In genomic region chr9:79858509-79858908, GRCh38 we compare ENCODE assay signal across 9 cellular contexts.
DNase-seq lines count a peak whose midpoint lies in the region; ATAC-seq and TF ChIP-seq lines count a peak whose summit lies in the region.
"Had no signal": no experiment of that assay in that cellular context is flagged by ENCODE, and none has a peak within 500 bp of the region (broad histone marks: within the 10 kb centered on the region; RNA-seq: fewer than 3 reads in every experiment).

No MANE protein-coding gene starts in this region.

- no peak overlapping the region for H3K4me2 ChIP-seq in H9 (ENCODE audit: insufficient read depth, insufficient read length, low read length)

- H2BK20ac ChIP-seq in H9 (ENCODE audit: low read depth, low read length, poor library complexity, severe bottlenecking), result no peak overlapping the region

- DNase-seq in Calu3 (peak; percentile 0), HFFc6 (no peak), RWPE2 (ENCODE audit: low spot score) (no peak), kidney tubule cell (ENCODE audit: low spot score) (peak; percentile 13), H9 (no peak), tibial artery (no peak), SIG-M5 treated with dmso at 0.1 percent for 504 hours (lab: John Stamatoyannopoulos, UW; ENCODE audit: unreplicated experiment) (no peak)
- no peak for DNase-seq in activated CD8-positive, alpha-beta memory T cell treated with anti-CD3 and anti-CD28 coated beads, Interleukin-2, amount 50 U/mL, for 48 hours

- no peak overlapping the region for H4K8ac ChIP-seq in H9 (replicated peaks; ENCODE audit: insufficient read length, low read depth, low read length)

- H3K4me1 Mint-ChIP-seq in Calu3 (ENCODE audit: low read depth, unreplicated experiment) (no peaks in the 10 kb centered on the region), HFFc6 (ENCODE audit: low read depth) (peaks cover 16% of the 10 kb centered on the region), H9 (no peaks in the 10 kb centered on the region)

- H3K36me3 ChIP-seq in RWPE2 (ENCODE audit: low read depth) (no peaks in the 10 kb centered on the region), tibial artery (no peaks in the 10 kb centered on the region)

- H3K9me3 ChIP-seq in RWPE2 (ENCODE audit: severe bottlenecking) (no peaks in the 10 kb centered on the region), H9 (ENCODE audit: control insufficient read depth, low read depth, low read length) (no peaks in the 10 kb centered on the region), tibial artery (peaks cover 0 to 2% (median 0%) of the 10 kb centered on the region in 3 donors)

- peaks cover 3% of the 10 kb centered on the region for H3K9me3 Mint-ChIP-seq in Calu3 (ENCODE audit: low read depth, unreplicated experiment)
- H3K9me3 Mint-ChIP-seq in HFFc6, result 0 out of 2 replicates have a peak, but pooled peaks cover 3% of the 10 kb centered on the region
- peaks cover 10 to 11% of the 10 kb centered on the region in 2 experiments for H3K9me3 Mint-ChIP-seq in H9

- H3K4me1 ChIP-seq in RWPE2 (ENCODE audit: insufficient read depth, poor library complexity, severe bottlenecking) (no peaks in the 10 kb centered on the region), H9 (ENCODE audit: insufficient read depth, low read length) (no peaks in the 10 kb centered on the region), tibial artery (no peaks in the 10 kb centered on the region)

- H3K36me3 Mint-ChIP-seq in Calu3 (ENCODE audit: insufficient read depth, unreplicated experiment) (no peaks in the 10 kb centered on the region), HFFc6 (ENCODE audit: low read depth) (no peaks in the 10 kb centered on the region), H9 (ENCODE audit: insufficient read depth in 1 of 3, low read depth in 3 of 3) (peaks cover 0 to 19% (median 8%) of the 10 kb centered on the region in 3 experiments; a peak in 5 of 7 replicates)

- intact Hi-C loops in Calu3 (cut with micrococcal nuclease; ENCODE audit: unreplicated experiment) (no loop called here), tibial artery (cut with DNase I; ENCODE audit: low total_unique reads) (no loop called here)

- H3T11ph ChIP-seq in H9 (ENCODE audit: low read length), result no peak overlapping the region

- H3K9ac ChIP-seq in H9 (ENCODE audit: extremely low read depth, insufficient read length, low read length), result no peak overlapping the region

- no TSS peak for BruUV-seq in Calu3 (replicated peaks; lab: Mats Ljungman, UMichigan)

- H4K5ac ChIP-seq in H9 (ENCODE audit: insufficient read length, low read depth, low read length), result no peak overlapping the region

- H3K27me3 ChIP-seq in RWPE2 (ENCODE audit: insufficient read depth, poor library complexity, severe bottlenecking) (no peaks in the 10 kb centered on the region), H9 (ENCODE audit: insufficient read depth, low read length) (no peaks in the 10 kb centered on the region), tibial artery (no peaks in the 10 kb centered on the region)

- no peak overlapping the region for H2BK12ac ChIP-seq in H9 (ENCODE audit: insufficient read length, low read depth, low read length)

- H3K14ac ChIP-seq in H9 (ENCODE audit: insufficient read depth, low read length), result no peak overlapping the region

- TF ChIP-seq CTCF in Calu3 (IDR thresholded peaks at IDR 0.05; ENCODE audit: unreplicated experiment) (no peak), HFFc6 (IDR thresholded peaks at IDR 0.05) (no peak), RWPE2 (IDR thresholded peaks at IDR 0.05; ENCODE audit: poor library complexity, severe bottlenecking) (no peak), H9 (conservative IDR thresholded peaks at IDR 0.05) (no peak), tibial artery (IDR thresholded peaks at IDR 0.05) (no peak)

- H3K27me3 Mint-ChIP-seq in Calu3 (ENCODE audit: unreplicated experiment), result no peaks in the 10 kb centered on the region
- H3K27me3 Mint-ChIP-seq in HFFc6 (ENCODE audit: insufficient read depth), result no peaks in the 10 kb centered on the region
- no peaks in the 10 kb centered on the region for H3K27me3 Mint-ChIP-seq in H9 (ENCODE audit: low read depth)

- H4K91ac ChIP-seq in H9 (ENCODE audit: insufficient read length, low read depth, low read length), result no peak overlapping the region

- no peak overlapping the region for H2AFZ ChIP-seq in H9 (ENCODE audit: low read length)

- no peak overlapping the region for H3K56ac ChIP-seq in H9 (ENCODE audit: insufficient read length, low read depth, low read length)

- H3K4me3 Mint-ChIP-seq in Calu3 (ENCODE audit: low read depth, unreplicated experiment) (no peak overlapping the region), HFFc6 (peak overlapping the region; percentile 82), H9 (no peak overlapping the region)

- H3K79me2 ChIP-seq in H9 (ENCODE audit: insufficient read depth, low read length), result no peaks in the 10 kb centered on the region

- CTCF ChIA-PET in Calu3 (lab: Charles Lee), result no interaction called here

- no peaks in the 10 kb centered on the region for H3K79me1 ChIP-seq in H9 (ENCODE audit: insufficient read depth, low read depth, low read length, poor library complexity, severe bottlenecking)

- H3K4me3 ChIP-seq in RWPE2 (ENCODE audit: severe bottlenecking), result no peak overlapping the region
- no peak overlapping the region for H3K4me3 ChIP-seq in tibial artery

- H3K23ac ChIP-seq in H9 (ENCODE audit: insufficient read length, low read depth, low read length), result no peak overlapping the region

- no peak overlapping the region for H3K27ac ChIP-seq in RWPE2 (ENCODE audit: poor library complexity, severe bottlenecking)
- H3K27ac ChIP-seq in H9 (ENCODE audit: insufficient read length, low read depth, low read length), result no peak overlapping the region
- H3K27ac ChIP-seq in tibial artery, result no peak overlapping the region
- H3K27ac ChIP-seq: HL-60 had no signal

- H2BK5ac ChIP-seq in H9 (ENCODE audit: insufficient read length, low read length), result no peak overlapping the region

- H4K20me1 ChIP-seq in H9 (ENCODE audit: control insufficient read depth, insufficient read depth, insufficient read length), result no peaks in the 10 kb centered on the region

- peak; percentile 71 for ATAC-seq in RWPE2 (ENCODE audit: low read depth)

- no peak overlapping the region for H2BK15ac ChIP-seq in H9 (ENCODE audit: low read depth, low read length)

- H3K27ac Mint-ChIP-seq in Calu3 (ENCODE audit: unreplicated experiment), result no peak overlapping the region
- no peak overlapping the region; the same call in 1 of the 2 replicates for H3K27ac Mint-ChIP-seq in HFFc6
- no peak overlapping the region for H3K27ac Mint-ChIP-seq in H9

- whole genome bisulfite sequencing in H9 (ENCODE audit: extremely low coverage, insufficient read length, low lambda C conversion rate), result no CpG with 5 or more reads among the region's 3 CpGs

- H3K4ac ChIP-seq in H9 (ENCODE audit: low read depth, low read length), result no peak overlapping the region

- H3K18ac ChIP-seq in H9 (ENCODE audit: insufficient read length, low read depth, low read length), result no peak overlapping the region

- no peak overlapping the region for H2AK5ac ChIP-seq in H9 (ENCODE audit: insufficient read length, low read length)

- no peaks in the 10 kb centered on the region for H3K23me2 ChIP-seq in H9 (ENCODE audit: insufficient read length, low read depth, low read length, poor library complexity, severe bottlenecking)

- H2BK120ac ChIP-seq in H9 (ENCODE audit: low read depth, low read length, poor library complexity, severe bottlenecking), result no peak overlapping the region

Comparison
In these comparisons a context has a peak if more than half of its experiments do, and no peak if none do; other contexts are left out.
1. DNase-seq: peak in Calu3 (single experiment) and kidney tubule cell (single experiment); none in HFFc6 (single experiment), RWPE2 (single experiment), H9 (single experiment), activated CD8-positive, alpha-beta memory T cell treated with anti-CD3 and anti-CD28 coated beads, Interleukin-2, amount 50 U/mL, for 48 hours (single experiment), tibial artery (0 of 2) and SIG-M5 treated with dmso at 0.1 percent for 504 hours (single experiment).